Comparison of ENCODE assay signal across 11 cellular contexts in genomic region chr14:62081012-62081612, GRCh38.
DNase-seq lines count a peak whose midpoint lies in the region; ATAC-seq and TF ChIP-seq lines count a peak whose summit lies in the region.
"Had no signal": no experiment of that assay in that cellular context is flagged by ENCODE, and none has a peak within 500 bp of the region (broad histone marks: within the 10 kb centered on the region; RNA-seq: fewer than 3 reads in every experiment).

No MANE protein-coding gene starts in this region.

- H4K20me1 ChIP-seq in OCI-LY7 (ENCODE audit: insufficient read depth, low read length), result no peaks in the 10 kb centered on the region

- H3K4me3 Mint-ChIP-seq in CD4-positive, alpha-beta memory T cell, result no peak overlapping the region
- H3K4me3 Mint-ChIP-seq in Caco-2 (ENCODE audit: unreplicated experiment), result no peak overlapping the region

- H3K36me3 ChIP-seq in OCI-LY7 (ENCODE audit: insufficient read depth, low read length), result no peaks in the 10 kb centered on the region; the same call in 1 of the 2 replicates
- no peaks in the 10 kb centered on the region for H3K36me3 ChIP-seq in CD4-positive, alpha-beta memory T cell (ENCODE audit: insufficient read depth, low read length)
- H3K36me3 ChIP-seq in Caco-2 (ENCODE audit: control insufficient read depth, insufficient read depth, low read length), result no peaks in the 10 kb centered on the region

- TF ChIP-seq CTCF in OCI-LY7 (conservative IDR thresholded peaks at IDR 0.05; ENCODE audit: low read length) (no peak), Caco-2 (IDR thresholded peaks at IDR 0.05; ENCODE audit: insufficient read depth in 1 of 2, low read depth in 1 of 2, low read length in 1 of 2, severe bottlenecking in 1 of 2, unreplicated experiment in 1 of 2) (no peak)

- peak overlapping the region; percentile 88 for H3K27ac ChIP-seq in OCI-LY7 (ENCODE audit: low read depth, low read length, poor library complexity, severe bottlenecking)
- no peak overlapping the region for H3K27ac ChIP-seq in CD4-positive, alpha-beta memory T cell (ENCODE audit: low read depth, low read length)

- H3K79me2 ChIP-seq in OCI-LY7 (ENCODE audit: insufficient read depth, low read depth, low read length), result no peaks in the 10 kb centered on the region

- H3K4me1 ChIP-seq in OCI-LY7 (ENCODE audit: insufficient read depth, low read length, poor library complexity, severe bottlenecking) (peaks cover 69% of the 10 kb centered on the region), Caco-2 (no peaks in the 10 kb centered on the region)
- peaks cover 19% of the 10 kb centered on the region for H3K4me1 ChIP-seq in CD4-positive, alpha-beta memory T cell (ENCODE audit: insufficient read depth, low read length)

- DNase-seq in OCI-LY7 (ENCODE audit: low spot score) (peak; percentile 90), HEK293T (ENCODE audit: extremely low spot score) (no peak), Caco-2 (no peak)
- no peak for DNase-seq in CD4-positive, alpha-beta memory T cell
- no peak for DNase-seq in stimulated activated CD8-positive, alpha-beta memory T cell treated with anti-CD3 and anti-CD28 coated beads, Interleukin-4, amount 100 ng/mL, for 48 hours
- DNase-seq: mesenchymal stem cell; NCI-H526 treated with DMSO at 0.1 percent for 48 hours; stimulated activated CD4-positive, alpha-beta T cell treated with anti-CD3 and anti-CD28 coated beads, Interleukin-15, amount 100 ng/mL, for 24 hours had no signal

- H3K4me1 Mint-ChIP-seq in CD4-positive, alpha-beta memory T cell, result peaks cover 16 to 19% (median 18%) of the 10 kb centered on the region in 4 donors
- H3K4me1 Mint-ChIP-seq in Caco-2 (ENCODE audit: low read depth, unreplicated experiment), result no peaks in the 10 kb centered on the region

- peak overlapping the region; percentile 70 for H2AFZ ChIP-seq in OCI-LY7 (ENCODE audit: low read length)

- ATAC-seq in GM18508 (IDR thresholded peaks at IDR 0.05; ENCODE audit: insufficient read depth, unreplicated experiment) (peak; percentile 90), GM21367 (IDR thresholded peaks at IDR 0.05; ENCODE audit: unreplicated experiment) (peak; percentile 92), HG03095 (IDR thresholded peaks at IDR 0.05; ENCODE audit: unreplicated experiment) (peak; percentile 92)

- no peaks in the 10 kb centered on the region for H3K27me3 ChIP-seq in CD4-positive, alpha-beta memory T cell (ENCODE audit: insufficient read depth, low read length)
- H3K27me3 ChIP-seq in Caco-2 (replicated peaks; ENCODE audit: control insufficient read depth, insufficient read depth, low read length), result no peaks in the 10 kb centered on the region

- no peaks in the 10 kb centered on the region for H3K9me2 ChIP-seq in OCI-LY7 (ENCODE audit: insufficient read depth, low read length)

- intact Hi-C loops in OCI-LY7 (cut with micrococcal nuclease; ENCODE audit: unreplicated experiment) (loop anchor here (2.0 to 5.0 kb wide), 3 partner anchors 36 to 604 kb away; partner anchors contain the start of gene HIF1A), Caco-2 (cut with micrococcal nuclease; ENCODE audit: unreplicated experiment) (no loop called here)
- intact Hi-C loops in CD4-positive, alpha-beta memory T cell (cut with micrococcal nuclease), result no loop called here

- H3K9me3 ChIP-seq in OCI-LY7 (ENCODE audit: low read length) (peaks cover 15% of the 10 kb centered on the region), Caco-2 (no peaks in the 10 kb centered on the region)
- no peaks in the 10 kb centered on the region for H3K9me3 ChIP-seq in CD4-positive, alpha-beta memory T cell (ENCODE audit: control insufficient read depth in 1 of 2, low read length in 2 of 2)

- CTCF ChIA-PET in OCI-LY7 (lab: Charles Lee; ENCODE audit: unreplicated experiment), result interaction anchor here (0.8 kb wide), 1 partner anchor 45 kb away, joined by 3 read pairs; no protein-coding TSS in a partner anchor
- CTCF ChIA-PET in HEK293T (lab: Yijun Ruan, JAX), result no interaction called here
- CTCF ChIA-PET in CD4-positive, alpha-beta memory T cell (lab: Charles Lee; ENCODE audit: partially characterized antibody), result interaction anchor here (1.7 kb wide), 1 partner anchor 45 kb away, joined by 4 read pairs; no protein-coding TSS in a partner anchor
- CTCF ChIA-PET in Caco-2 (lab: Charles Lee), result no interaction called here

- BruUV-seq in OCI-LY7 (replicated peaks; lab: Mats Ljungman, UMichigan) (no TSS peak), Caco-2 (replicated peaks; lab: Mats Ljungman, UMichigan) (no TSS peak)

- H3K27ac Mint-ChIP-seq in CD4-positive, alpha-beta memory T cell, result no peak overlapping the region
- H3K27ac Mint-ChIP-seq in Caco-2 (ENCODE audit: unreplicated experiment), result no peak overlapping the region

- H3K36me3 Mint-ChIP-seq in CD4-positive, alpha-beta memory T cell, result no peaks in the 10 kb centered on the region
- H3K36me3 Mint-ChIP-seq in Caco-2 (ENCODE audit: insufficient read depth, unreplicated experiment), result no peaks in the 10 kb centered on the region

- POLR2A ChIA-PET in OCI-LY7 (lab: Charles Lee) (interaction anchor here (0.7 to 4.7 kb wide), 12 partner anchors 9 to 601 kb away, joined by 3 to 29 read pairs (median 5); no protein-coding TSS in a partner anchor), HEK293T (lab: Yijun Ruan, JAX) (no interaction called here), Caco-2 (lab: Charles Lee) (no interaction called here)
- POLR2A ChIA-PET in CD4-positive, alpha-beta memory T cell (lab: Charles Lee; ENCODE audit: partially characterized antibody), result no interaction called here

- H3K4me3 ChIP-seq in OCI-LY7 (ENCODE audit: low read depth, low read length, poor library complexity, severe bottlenecking) (peak overlapping the region; percentile 53), Caco-2 (ENCODE audit: low read depth, low read length) (no peak overlapping the region)
- H3K4me3 ChIP-seq in CD4-positive, alpha-beta memory T cell (ENCODE audit: low read length in 2 of 2), result no peak overlapping the region

- peaks cover 2 to 4% of the 10 kb centered on the region in 2 donors for H3K27me3 Mint-ChIP-seq in CD4-positive, alpha-beta memory T cell
- H3K27me3 Mint-ChIP-seq in Caco-2 (ENCODE audit: insufficient read depth, unreplicated experiment), result peaks cover 2% of the 10 kb centered on the region

- H3K4me2 ChIP-seq in OCI-LY7 (ENCODE audit: low read length), result peak overlapping the region; percentile 71

- H3K9me3 Mint-ChIP-seq in CD4-positive, alpha-beta memory T cell, result peaks cover 0 to 13% (median 1%) of the 10 kb centered on the region in 8 donors
- peaks cover 9% of the 10 kb centered on the region for H3K9me3 Mint-ChIP-seq in Caco-2 (ENCODE audit: unreplicated experiment)

TF ChIP-seq in HEK293T, 16 proteins besides CTCF, POLR2A, EP300 and RAD21:
- TF ChIP-seq FOXA1 (IDR thresholded peaks at IDR 0.05), result no peak

Comparison
In these comparisons a context has a peak if more than half of its experiments do, and no peak if none do; other contexts are left out.
1. CTCF ChIA-PET loops: an anchor here in OCI-LY7 (0.8 kb wide) and CD4-positive, alpha-beta memory T cell (1.7 kb wide); none called in HEK293T and Caco-2.